8 cellular contexts compared by ENCODE assay signal in genomic region chrX:40266490-40267333, GRCh38.
DNase-seq lines count a peak whose midpoint lies in the region; ATAC-seq and TF ChIP-seq lines count a peak whose summit lies in the region.

No MANE protein-coding gene starts in this region.

- H3K9me3 ChIP-seq in AG04450 (ENCODE audit: control insufficient read depth, insufficient read depth, low read length), result no peaks in the 10 kb centered on the region; the same call in 1 of the 2 replicates

- POLR2A ChIA-PET in AG04450 (lab: Yijun Ruan, JAX), result no interaction called here

- no peak for ATAC-seq in GM21528 (IDR thresholded peaks at IDR 0.05; ENCODE audit: low FRiP score, unreplicated experiment)

- H3K27ac ChIP-seq in AG04450 (ENCODE audit: low read depth, low read length) (no peak overlapping the region), coronary artery (peak overlapping the region; percentile 51 to 89)

- no peaks in the 10 kb centered on the region for H3K27me3 ChIP-seq in AG04450 (ENCODE audit: control insufficient read depth, insufficient read depth, low read length)

- no peak for DNase-seq in AG04450 (ENCODE audit: low read depth, low spot score)
- peak; percentile 16 for DNase-seq in GM19240 (ENCODE audit: insufficient read length, low spot score)
- peak; percentile 60 for DNase-seq in NCI-H2171 (lab: John Stamatoyannopoulos, UW)
- DNase-seq in activated CD4-positive, alpha-beta T cell treated with anti-CD3 and anti-CD28 coated beads for 1 hour, result peak; percentile 35
- peak; percentile 77 for DNase-seq in coronary artery (ENCODE audit: low spot score)
- DNase-seq in left kidney (ENCODE audit: low read depth, low spot score), result peak; percentile 87
- DNase-seq in stimulated activated CD4-positive, alpha-beta T cell treated with anti-CD3 and anti-CD28 coated beads, Interleukin-2, amount 100 ng/mL, for 24 hours, result peak; percentile 59 to 68

- TF ChIP-seq CTCF in AG04450 (IDR thresholded peaks at IDR 0.05; ENCODE audit: low read depth, low read length), result peak; percentile 72
- peak; percentile 22 for TF ChIP-seq CTCF in coronary artery (IDR thresholded peaks at IDR 0.05)

- CTCF ChIA-PET in AG04450 (lab: Charles Lee), result interaction anchor here (0.6 to 1.7 kb wide), 7 partner anchors 80 to 614 kb away, joined by 3 to 5 read pairs (median 4); no protein-coding TSS in a partner anchor

- H3K4me3 ChIP-seq in AG04450 (ENCODE audit: low read depth, low read length) (peak overlapping the region; percentile 55), coronary artery (peak overlapping the region; percentile 72)
